Comparison of ENCODE assay signal across 25 cellular contexts in genomic region chr1:113917400-113918082, GRCh38. TPM values are rescaled to one million over a fixed set of nuclear protein-coding genes. Genes with fewer than 3 reads are reported as not detected.
DNase-seq lines count a peak whose midpoint lies in the region; ATAC-seq and TF ChIP-seq lines count a peak whose summit lies in the region.
"Had no signal": no experiment of that assay in that cellular context is flagged by ENCODE, and none has a peak within 500 bp of the region (broad histone marks: within the 10 kb centered on the region; RNA-seq: fewer than 3 reads in every experiment).

No MANE protein-coding gene starts in this region.

- TF ChIP-seq CTCF in epithelial cell of esophagus (IDR thresholded peaks at IDR 0.05; ENCODE audit: insufficient read depth, low read depth, low read length, missing control alignments): no peak
- TF ChIP-seq CTCF in osteoblast (IDR thresholded peaks at IDR 0.05; ENCODE audit: extremely low read depth, low read depth, low read length): no peak

- no peak for ATAC-seq in aorta (ENCODE audit: low FRiP score)
- ATAC-seq: heart left ventricle; naive thymus-derived CD8-positive, alpha-beta T cell; stimulated activated naive B cell treated with anti-CD40 and anti-IgM and Interleukin-4, amounts not matched to agents 10 μg/mL and 1 μg/mL and 100 μg/mL, for 72 hours had no signal

- H3K27ac ChIP-seq in osteoblast (ENCODE audit: low read depth, low read length) (no peak overlapping the region), aorta (ENCODE audit: low read depth in 1 of 2, low read length in 2 of 2) (no peak overlapping the region)
- H3K27ac ChIP-seq: coronary artery, heart left ventricle, HL-60, Peyer's patch had no signal

- H2AFZ ChIP-seq in osteoblast (ENCODE audit: low read length): no peak overlapping the region

- no peak overlapping the region for H3K4me3 ChIP-seq in epithelial cell of esophagus (ENCODE audit: low read length)
- H3K4me3 ChIP-seq in osteoblast (ENCODE audit: insufficient read depth, low read length): no peak overlapping the region
- H3K4me3 ChIP-seq in aorta (ENCODE audit: low read length in 2 of 2): no peak overlapping the region
- H3K4me3 ChIP-seq: coronary artery, heart left ventricle, K562, Peyer's patch had no signal

- DNase-seq in NOMO-1 treated with DMSO at 0.1 percent for 48 hours (lab: John Stamatoyannopoulos, UW; ENCODE audit: unreplicated experiment) (peak; percentile 2), NOMO-1 treated with dmso at 0.1 percent for 144 hours (lab: John Stamatoyannopoulos, UW; ENCODE audit: unreplicated experiment) (no peak), NCI-H226 (peak; percentile 60), epithelial cell of esophagus (ENCODE audit: low read depth) (peak; percentile 95), osteoblast (ENCODE audit: insufficient read length, low spot score, missing footprints) (peak; percentile 51), aorta (no peak), cerebellar cortex (ENCODE audit: low spot score) (no peak), amygdala (lab: John Stamatoyannopoulos, UW) (no peak)
- DNase-seq: 8988T; activated CD4-positive, alpha-beta T cell treated with anti-CD3 and anti-CD28 coated beads, Interleukin-2, amount 50 U/mL, for 4 hours; C1 segment of cervical spinal cord; heart left ventricle; immature natural killer cell; naive thymus-derived CD8-positive, alpha-beta T cell; NCI-H2171; NCI-H748 treated with DMSO at 0.1 percent for 48 hours; Peyer's patch; stimulated activated CD4-positive, alpha-beta T cell treated with anti-CD3 and anti-CD28 coated beads, Interleukin-12 subunit alpha, Interleukin-12 subunit beta, amount 100 ng/mL, for 4 hours; stimulated activated naive B cell treated with anti-CD40 and anti-IgM and Interleukin-4, amounts not matched to agents 10 μg/mL and 1 μg/mL and 100 μg/mL, for 72 hours; SW 1271 had no signal

- H3K27me3 ChIP-seq in osteoblast (ENCODE audit: insufficient read depth, low read length) (no peaks in the 10 kb centered on the region), aorta (ENCODE audit: control insufficient read depth in 1 of 2, insufficient read depth in 2 of 2, low read length in 1 of 2) (no peaks in the 10 kb centered on the region)
- H3K27me3 ChIP-seq: heart left ventricle, Peyer's patch had no signal

- H3K36me3 ChIP-seq in osteoblast (ENCODE audit: insufficient read depth, low read length) (peaks cover 3% of the 10 kb centered on the region), aorta (ENCODE audit: control insufficient read depth in 1 of 2, insufficient read depth in 2 of 2, low read length in 1 of 2) (no peaks in the 10 kb centered on the region)
- H3K36me3 ChIP-seq: Peyer's patch had no signal

- H3K9me3 ChIP-seq in osteoblast (ENCODE audit: low read depth, low read length) (no peaks in the 10 kb centered on the region), aorta (ENCODE audit: control insufficient read depth, low read length) (no peaks in the 10 kb centered on the region)
- H3K9me3 ChIP-seq: heart left ventricle, Peyer's patch had no signal

- H3K4me1 ChIP-seq in osteoblast (ENCODE audit: insufficient read depth, low read length): peaks cover 10% of the 10 kb centered on the region
- H3K4me1 ChIP-seq in aorta (ENCODE audit: control insufficient read depth in 1 of 2, insufficient read depth in 2 of 2, low read length in 2 of 2): peaks cover 0 to 2% of the 10 kb centered on the region in 2 donors
- H3K4me1 ChIP-seq: Peyer's patch had no signal

- intact Hi-C loops in aorta (cut with DNase I): no loop called here

- H3K4me2 ChIP-seq in osteoblast (ENCODE audit: insufficient read depth, low read length): no peak overlapping the region

- no peaks in the 10 kb centered on the region for H4K20me1 ChIP-seq in osteoblast (ENCODE audit: insufficient read depth, low read length)

- H3K79me2 ChIP-seq in osteoblast (ENCODE audit: insufficient read depth, low read length): no peaks in the 10 kb centered on the region

- 89% methylated on average over 2 of the region's 2 CpGs for WGBS in aorta, 2 donors

RNA-seq across cellular contexts. Expression of gene HIPK1, which starts 11.6 kb away (rescaled TPM):
- 22.7 and 23.9 TPM in 2 replicates for total RNA-seq in osteoblast
- 10 to 100 TPM; 71.1 to 75.3 TPM for total RNA-seq in aorta
- polyA plus RNA-seq in aorta: 10 to 100 TPM; 14.9 to 19.7 TPM

RNA-seq across cellular contexts. Expression of gene DCLRE1B, which starts 12.4 kb away (rescaled TPM):
- total RNA-seq in osteoblast: 3.6 and 4.7 TPM in 2 replicates
- total RNA-seq in aorta: 1 to 10 TPM; 4.2 to 6.3 TPM
- 1 to 10 TPM; 1.9 to 2.6 TPM for polyA plus RNA-seq in aorta

RNA-seq across cellular contexts. Expression of gene AP4B1, which starts 12.9 kb away (rescaled TPM):
- total RNA-seq in osteoblast: 14.1 and 15.9 TPM in 2 replicates
- 10 to 100 TPM; 15.7 to 24.8 TPM for total RNA-seq in aorta
- 10 to 100 TPM in 1 of 2 donors, 1 to 10 TPM in 1; 8.5 to 35.4 TPM for polyA plus RNA-seq in aorta

RNA-seq across cellular contexts. Expression of gene BCL2L15, which starts 30.2 kb away (rescaled TPM):
- total RNA-seq in osteoblast: 0.29 and 0.36 TPM in 2 replicates
- 1 to 10 TPM in 1 of 2 donors, under 1 TPM in 1; 0.36 to 2.2 TPM for total RNA-seq in aorta
- 10 to 100 TPM in 1 of 2 donors, under 1 TPM in 1; 0.38 to 36.1 TPM for polyA plus RNA-seq in aorta

RNA-seq across cellular contexts. Expression of gene PTPN22, which starts 46.0 kb away (rescaled TPM):
- 1.1 and 1.8 TPM in 2 replicates for total RNA-seq in osteoblast
- 1 to 10 TPM; 4.7 to 6.7 TPM for total RNA-seq in aorta
- under 1 TPM; 0.50 to 0.59 TPM for polyA plus RNA-seq in aorta
- total RNA-seq: H1, progenitor cell of endocrine pancreas had no signal
- polyA plus RNA-seq: H1 had no signal

Comparison
In these comparisons a context has a peak if more than half of its experiments do, and no peak if none do; other contexts are left out.
1. DNase-seq: peak in NOMO-1 treated with DMSO at 0.1 percent for 48 hours (single experiment), NCI-H226 (single experiment), epithelial cell of esophagus (single experiment) and osteoblast (single experiment); none in NOMO-1 treated with dmso at 0.1 percent for 144 hours (single experiment), aorta (0 of 2), cerebellar cortex (single experiment) and amygdala (0 of 56).